ENCODE assay signal across 22 cellular contexts in the genomic region with DNA sequence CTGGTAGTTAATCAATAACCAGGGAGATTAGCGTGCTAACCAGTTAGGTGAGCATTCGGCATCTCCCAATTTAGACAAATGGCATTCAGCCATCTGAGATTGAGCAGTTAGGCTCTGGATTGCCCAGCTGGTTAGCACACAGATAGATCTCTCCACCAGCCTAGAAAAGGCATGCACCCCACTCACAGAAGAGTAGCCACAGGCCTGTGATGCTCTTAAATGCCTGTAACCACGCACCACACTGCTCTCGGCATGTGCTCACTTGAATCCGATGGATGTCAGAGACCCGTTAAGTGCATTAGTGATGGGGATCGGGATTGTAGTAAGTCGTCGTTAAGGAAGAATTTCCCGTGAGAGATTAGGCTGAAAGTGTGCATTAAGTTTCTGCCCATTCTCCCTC. TPM values are rescaled to one million over a fixed set of nuclear protein-coding genes. Genes with fewer than 3 reads are reported as not detected.
DNase-seq lines count a peak whose midpoint lies in the region; ATAC-seq, FAIRE-seq and TF ChIP-seq lines count a peak whose summit lies in the region.
"Had no signal": no experiment of that assay in that cellular context is flagged by ENCODE, and none has a peak within 500 bp of the region (broad histone marks: within the 10 kb centered on the region; RNA-seq: fewer than 3 reads in every experiment).

No MANE protein-coding gene starts in this region.

- ATAC-seq in A549 (peak; percentile 34 to 54; a peak in 2 of 6 replicates), GM12878 (0 out of 3 replicates have a peak, but pooled peaks have one; percentile 15), omental fat pad (ENCODE audit: low FRiP score) (no peak), GM21576 (IDR thresholded peaks at IDR 0.05; ENCODE audit: unreplicated experiment) (no peak), HG02798 (IDR thresholded peaks at IDR 0.05; ENCODE audit: poor library complexity, unreplicated experiment) (no peak)
- ATAC-seq in CD8-positive, alpha-beta T cell = no peak
- ATAC-seq: foreskin keratinocyte, left colon had no signal

- RAD21 ChIA-PET in GM12878 (lab: Charles Lee; ENCODE audit: unreplicated experiment) = no interaction called here

- no peak overlapping the region for H3K4ac ChIP-seq in mesendoderm (ENCODE audit: low read depth, low read length)

- no peak overlapping the region for H2BK15ac ChIP-seq in mesendoderm (replicated peaks; ENCODE audit: low read depth)

- peak overlapping the region; percentile 26 for H3K4me3 Mint-ChIP-seq in CD8-positive, alpha-beta T cell
- H3K4me3 Mint-ChIP-seq: activated T-helper 1 cell treated with anti-CD3 and anti-CD28 coated beads, Interleukin-12 subunit alpha, Interleukin-12 subunit beta, Interleukin-2, Interleukin-4 antibody, amounts not matched to agents 30 ng/mL and 10 ng/mL and 1 ng/mL, durations not matched to agents 14 hours and 24 hours and 36 hours; T-helper 1 cell treated with Interleukin-12 subunit alpha and Interleukin-12 subunit beta and Interleukin-4 antibody, amounts not matched to agents 30 μg/mL and 1 μg/mL, for 36 hours had no signal

- no TSS peak for BruUV-seq in GM12878 (replicated peaks; lab: Mats Ljungman, UMichigan)

- H3K4me2 ChIP-seq in A549 (no peak overlapping the region), GM12878 (ENCODE audit: control insufficient read depth, insufficient read depth) (no peak overlapping the region), mesendoderm (ENCODE audit: low read length) (no peak overlapping the region)
- H3K4me2 ChIP-seq: KMS-11 had no signal

- 0 out of 2 replicates have a peak, but pooled peaks cover 2% of the 10 kb centered on the region for H4K20me1 ChIP-seq in GM12878 (ENCODE audit: control insufficient read depth, insufficient read depth)

- TF ChIP-seq RAD21 in A549 (conservative IDR thresholded peaks at IDR 0.05 in 1 of 2, IDR thresholded peaks at IDR 0.05 in 1 of 2) = no peak
- no peak for TF ChIP-seq RAD21 in GM12878 (IDR thresholded peaks at IDR 0.05; ENCODE audit: insufficient read depth, low read depth, low read length)

- no peak overlapping the region for H3K23ac ChIP-seq in mesendoderm (ENCODE audit: low read length)

- H3K36me3 Mint-ChIP-seq in CD8-positive, alpha-beta T cell = peaks cover 49% of the 10 kb centered on the region

- in situ Hi-C loops in GM12878 (cut with MboI) = no loop called here

- TF ChIP-seq POLR2A in A549 (IDR thresholded peaks at IDR 0.05; ENCODE audit: low read length) (no peak), GM12878 (IDR thresholded peaks at IDR 0.05; ENCODE audit: low read depth, low read length) (no peak)

- H4K5ac ChIP-seq in mesendoderm (ENCODE audit: low read length) = no peak overlapping the region

- H3K4me3 ChIP-seq in A549 (no peak overlapping the region), GM12878 (no peak overlapping the region), mesendoderm (ENCODE audit: low read length) (no peak overlapping the region)
- H3K4me3 ChIP-seq in CD8-positive, alpha-beta T cell (ENCODE audit: low read depth, low read length) = no peak overlapping the region
- H3K4me3 ChIP-seq: SJSA1, tibial nerve had no signal

- peaks cover 19% of the 10 kb centered on the region for H3K79me1 ChIP-seq in mesendoderm (ENCODE audit: low read length)

- POLR2A ChIA-PET in A549 (lab: Yijun Ruan, JAX) (no interaction called here), GM12878 (lab: Charles Lee) (no interaction called here)
- POLR2A ChIA-PET in CD8-positive, alpha-beta T cell (lab: Charles Lee) = interaction anchor here (1.3 kb wide), 1 partner anchor 12 kb away, joined by 4 read pairs; no protein-coding TSS in a partner anchor

- H3K27me3 Mint-ChIP-seq in CD8-positive, alpha-beta T cell (ENCODE audit: low read depth) = no peaks in the 10 kb centered on the region

- H3K4me1 Mint-ChIP-seq in CD8-positive, alpha-beta T cell (ENCODE audit: low read depth) = peaks cover 67% of the 10 kb centered on the region

- H3K9ac ChIP-seq in GM12878 (ENCODE audit: control insufficient read depth, insufficient read depth, low read length) (no peak overlapping the region), mesendoderm (ENCODE audit: low read length) (no peak overlapping the region)
- H3K9ac ChIP-seq: KMS-11 had no signal

- no peak for TF ChIP-seq EP300 in A549 (IDR thresholded peaks at IDR 0.05)
- no peak for TF ChIP-seq EP300 in GM12878 (IDR thresholded peaks at IDR 0.05; ENCODE audit: borderline replicate concordance in 1 of 2, control insufficient read depth in 1 of 2, low read depth in 2 of 2, low read length in 2 of 2)

- H2BK5ac ChIP-seq in mesendoderm (ENCODE audit: low read length) = no peak overlapping the region

- DNase-seq in A549 (ENCODE audit: low read depth in 1 of 2, low spot score in 1 of 2) (no peak), GM12878 (ENCODE audit: low read depth, low spot score) (no peak), mesendoderm (peak; percentile 21), omental fat pad (ENCODE audit: low spot score) (no peak)
- no peak for DNase-seq in CD8-positive, alpha-beta T cell
- DNase-seq: activated CD8-positive, alpha-beta memory T cell treated with anti-CD3 and anti-CD28 coated beads for 24 hours; COR-L47; foreskin keratinocyte; left colon; NCI-H1092 treated with DMSO at 0.1 percent for 48 hours; NCI-H2081 treated with DMSO at 0.1 percent for 48 hours; NCI-H526; occipital lobe; stimulated activated naive CD4-positive, alpha-beta T cell had no signal

- FAIRE-seq in A549 (lab: Jason Lieb, UNC) = no peak
- FAIRE-seq in GM12878 (lab: Jason Lieb, UNC) = no peak

- no peak overlapping the region for H2BK120ac ChIP-seq in mesendoderm (ENCODE audit: low read depth, low read length)

- H3K27ac ChIP-seq in A549 = no peak overlapping the region
- H3K27ac ChIP-seq in CD8-positive, alpha-beta T cell (ENCODE audit: low read depth, low read length) = no peak overlapping the region
- no peak overlapping the region for H3K27ac ChIP-seq in GM12878 (ENCODE audit: control insufficient read depth, insufficient read depth)
- no peak overlapping the region for H3K27ac ChIP-seq in mesendoderm (ENCODE audit: low read depth, low read length)
- H3K27ac ChIP-seq: epithelial cell of prostate, foreskin keratinocyte, KMS-11, SJSA1, tibial nerve had no signal

- no peak overlapping the region for H2AFZ ChIP-seq in GM12878 (ENCODE audit: control insufficient read depth, low read depth, low read length)

- H3K4me1 ChIP-seq in A549 (0 out of 3 replicates have a peak, but pooled peaks cover 8% of the 10 kb centered on the region), GM12878 (ENCODE audit: control insufficient read depth, insufficient read depth, low read length) (no peaks in the 10 kb centered on the region), mesendoderm (ENCODE audit: control insufficient read depth, low read depth, low read length) (no peaks in the 10 kb centered on the region)
- H3K4me1 ChIP-seq in CD8-positive, alpha-beta T cell (ENCODE audit: insufficient read depth, low read length) = peaks cover 37% of the 10 kb centered on the region
- H3K4me1 ChIP-seq: foreskin keratinocyte, SJSA1 had no signal

- H4K8ac ChIP-seq in mesendoderm (ENCODE audit: low read depth, low read length) = no peak overlapping the region

- no peak for TF ChIP-seq CTCF in A549 (IDR thresholded peaks at IDR 0.05)
- no peak for TF ChIP-seq CTCF in CD8-positive, alpha-beta T cell (IDR thresholded peaks at IDR 0.05)
- TF ChIP-seq CTCF in GM12878 (IDR thresholded peaks at IDR 0.05 in 2 of 3, conservative IDR thresholded peaks at IDR 0.05 in 1 of 3; ENCODE audit: control insufficient read depth in 2 of 3, extremely low read depth in 1 of 3, insufficient read depth in 1 of 3, low read depth in 3 of 3, low read length in 3 of 3) = no peak
- no peak for TF ChIP-seq CTCF in omental fat pad (IDR thresholded peaks at IDR 0.05)

- H3K9me3 Mint-ChIP-seq in CD8-positive, alpha-beta T cell = no peaks in the 10 kb centered on the region
- H3K9me3 Mint-ChIP-seq: activated T-helper 1 cell treated with anti-CD3 and anti-CD28 coated beads, Interleukin-12 subunit alpha, Interleukin-12 subunit beta, Interleukin-2, Interleukin-4 antibody, amounts not matched to agents 30 ng/mL and 10 ng/mL and 1 ng/mL, durations not matched to agents 14 hours and 24 hours and 36 hours; T-helper 1 cell treated with Interleukin-12 subunit alpha and Interleukin-12 subunit beta and Interleukin-4 antibody, amounts not matched to agents 30 μg/mL and 1 μg/mL, for 36 hours had no signal

- H3K27ac Mint-ChIP-seq in CD8-positive, alpha-beta T cell = no peak overlapping the region
- H3K27ac Mint-ChIP-seq: activated T-helper 1 cell treated with anti-CD3 and anti-CD28 coated beads, Interleukin-12 subunit alpha, Interleukin-12 subunit beta, Interleukin-2, Interleukin-4 antibody, amounts not matched to agents 30 ng/mL and 10 ng/mL and 1 ng/mL, durations not matched to agents 14 hours and 24 hours and 36 hours; T-helper 1 cell treated with Interleukin-12 subunit alpha and Interleukin-12 subunit beta and Interleukin-4 antibody, amounts not matched to agents 30 μg/mL and 1 μg/mL, for 36 hours had no signal

- CTCF ChIA-PET in A549 (lab: Yijun Ruan, JAX) (interaction anchor here (1.3 to 2.9 kb wide), 3 partner anchors 9 to 93 kb away, joined by 3 to 7 read pairs (median 4); no protein-coding TSS in a partner anchor), GM12878 (lab: Yijun Ruan, JAX) (interaction anchor here (2.1 to 3.2 kb wide), 3 partner anchors 12 to 93 kb away, joined by 4 to 14 read pairs (median 10); no protein-coding TSS in a partner anchor)
- CTCF ChIA-PET in CD8-positive, alpha-beta T cell (lab: Charles Lee) = interaction anchor here (0.6 kb wide), 1 partner anchor 13 kb away, joined by 3 read pairs; no protein-coding TSS in a partner anchor

- H3K18ac ChIP-seq in mesendoderm (ENCODE audit: low read length) = no peak overlapping the region

- no peak overlapping the region for H2AK5ac ChIP-seq in mesendoderm (ENCODE audit: low read length)

- H3K36me3 ChIP-seq in CD8-positive, alpha-beta T cell (ENCODE audit: insufficient read depth, low read length) = peaks cover 3% of the 10 kb centered on the region
- peaks cover 6 to 14% of the 10 kb centered on the region in 2 experiments; a peak in 3 of 4 replicates for H3K36me3 ChIP-seq in GM12878 (ENCODE audit: control insufficient read depth in 2 of 2, insufficient read depth in 2 of 2, low read length in 1 of 2)
- H3K36me3 ChIP-seq in mesendoderm (ENCODE audit: control insufficient read depth, insufficient read depth, low read length) = no peaks in the 10 kb centered on the region

- peaks cover 52% of the 10 kb centered on the region for H3K79me2 ChIP-seq in GM12878 (ENCODE audit: control insufficient read depth, insufficient read depth, low read length)
- peaks cover 34% of the 10 kb centered on the region for H3K79me2 ChIP-seq in mesendoderm (ENCODE audit: control insufficient read depth, insufficient read depth, low read length)

- H3K56ac ChIP-seq in mesendoderm (ENCODE audit: low read length) = no peak overlapping the region

- SMC1A ChIA-PET in GM12878 (lab: Charles Lee; ENCODE audit: uncharacterized antibody, unreplicated experiment) = interaction anchor here (0.8 to 1.3 kb wide), 3 partner anchors 9 to 24 kb away, joined by 3 read pairs; no protein-coding TSS in a partner anchor

- H3K9me3 ChIP-seq in A549 (no peaks in the 10 kb centered on the region), GM12878 (replicated peaks; ENCODE audit: control insufficient read depth, insufficient read depth, low read length) (no peaks in the 10 kb centered on the region; the same call in 1 of the 3 replicates)
- H3K9me3 ChIP-seq in CD8-positive, alpha-beta T cell (ENCODE audit: low read length) = no peaks in the 10 kb centered on the region
- H3K9me3 ChIP-seq: SJSA1, tibial nerve had no signal

- H3K27me3 ChIP-seq in CD8-positive, alpha-beta T cell (ENCODE audit: insufficient read depth, low read length) = no peaks in the 10 kb centered on the region
- H3K27me3 ChIP-seq in GM12878 (replicated peaks in 1 of 2; ENCODE audit: control insufficient read depth in 2 of 2, insufficient read depth in 2 of 2, low read length in 1 of 2) (no peaks in the 10 kb centered on the region), mesendoderm (ENCODE audit: insufficient read depth, low read length, poor library complexity) (no peaks in the 10 kb centered on the region)
- H3K27me3 ChIP-seq: foreskin keratinocyte, SJSA1, tibial nerve had no signal

- WGBS in A549 (ENCODE audit: missing lambda C conversion rate) = 88% methylated on average over 9 of the region's 10 CpGs
- 88% methylated on average over 10 of the region's 10 CpGs for WGBS in GM12878 (ENCODE audit: insufficient coverage, insufficient replicate concordance, low lambda C conversion rate, missing lambda C conversion rate)
- 100% methylated on average over 4 of the region's 10 CpGs for WGBS in mesendoderm (ENCODE audit: extremely low coverage, insufficient coverage, low lambda C conversion rate)

- intact Hi-C loops in CD8-positive, alpha-beta T cell (cut with DNase I, micrococcal nuclease) = loop anchor here in 1 of 2 experiments (2.0 kb wide), 1 partner anchor 14 kb away; no protein-coding TSS in a partner anchor
- intact Hi-C loops in GM12878 (cut with micrococcal nuclease; ENCODE audit: unreplicated experiment) = no loop called here

RNA-seq across cellular contexts. Expression of gene MARCHF6, which starts 23.0 kb away (rescaled TPM):
- polyA plus RNA-seq in A549 (2011; rRNA removed) (104 and 119 TPM in 2 replicates), A549 (2017; fragmentation: RNase III; extraction: RNeasy Plus Mini Kit Qiagen cat#74134 plus additional on column Dnase treatment) (47.5 to 50.4 TPM (median 48.7 TPM) in 3 replicates), GM12878 (2011; rRNA removed) (172 and 200 TPM in 2 replicates), GM12878 (2014; fragmentation: Illumina TruSeq; extraction: Trizol) (51.9 and 65.4 TPM in 2 replicates), GM12878 (2014; fragmentation: Nextera tagmentation; extraction: Ambion mirVana) (10 to 100 TPM; 59.0 to 74.3 TPM), GM12878 (2014; rRNA removed) (56.5 and 58.6 TPM in 2 replicates), GM12878 (2016; fragmentation: Nextera tagmentation; extraction: Ambion mirVana) (10 to 100 TPM; 63.1 to 64.1 TPM)
- 26.3 and 32.0 TPM in 2 replicates for polyA plus RNA-seq in A549 (2012; cell fraction: cytosol; rRNA removed)
- polyA plus RNA-seq in A549 (2012; cell fraction: nucleus; rRNA removed) = 68.6 and 128 TPM in 2 replicates
- 263 and 267 TPM in 2 replicates for polyA minus RNA-seq in A549 (2011; rRNA and poly(A)+ RNA removed)
- 100 to 1,000 TPM; 182 to 189 TPM for total RNA-seq in CD8-positive, alpha-beta T cell
- total RNA-seq in GM12878 (2013; cell fraction: nucleolus; rRNA removed) = 302 and 355 TPM in 2 replicates
- total RNA-seq in GM12878 (2014; rRNA removed) (39.1 and 53.0 TPM in 2 replicates), GM12878 (2014; rRNA removed; fragmentation: Illumina TruSeq; extraction: Trizol) (42.7 and 46.3 TPM in 2 replicates), GM12878 (2021) (76.2 and 83.2 TPM in 2 replicates), omental fat pad (100 to 1,000 TPM in 3 of 4 donors, 10 to 100 TPM in 1; 99.0 to 153 (median 120) TPM)
- polyA plus RNA-seq in GM12878 (2011; ENCODE audit: low read depth) = 67.0 TPM
- polyA plus RNA-seq in GM12878 (2011; cell fraction: cytosol; rRNA removed) = 75.0 and 102 TPM in 2 replicates
- polyA plus RNA-seq in GM12878 (2011; cell fraction: nucleus; rRNA removed) = 357 and 470 TPM in 2 replicates
- 84.3 and 89.3 TPM in 2 replicates for polyA plus RNA-seq in GM12878 (2012)
- 262 and 344 TPM in 2 replicates for polyA minus RNA-seq in GM12878 (2011; rRNA and poly(A)+ RNA removed)
- polyA minus RNA-seq in GM12878 (2011; cell fraction: cytosol; rRNA and poly(A)+ RNA removed) = 51.1 and 54.6 TPM in 2 replicates
- polyA minus RNA-seq in GM12878 (2011; cell fraction: nucleus; rRNA and poly(A)+ RNA removed) = 80.8 and 82.3 TPM in 2 replicates
- 33.4 TPM for polyA plus RNA-seq in mesendoderm (2013, experiment 1 of 2)
- 31.1 TPM for polyA plus RNA-seq in mesendoderm (2013, experiment 2 of 2)

Comparison
In these comparisons a context has a peak if more than half of its experiments do, and no peak if none do; other contexts are left out.
1. ATAC-seq: peak in A549 (2 of 2) and GM12878 (single experiment); none in CD8-positive, alpha-beta T cell (single experiment), omental fat pad (single experiment), GM21576 (single experiment) and HG02798 (single experiment).